3 cellular contexts compared by ENCODE assay signal in genomic region chr12:65163755-65164154, GRCh38.
TF ChIP-seq lines count a peak whose summit lies in the region.

No MANE protein-coding gene starts in this region.

TF ChIP-seq in SK-N-SH, 30 proteins besides CTCF, POLR2A, EP300 and RAD21 (continues in another document):
- TF ChIP-seq FOSL2 (IDR thresholded peaks at IDR 0.05; ENCODE audit: borderline replicate concordance, low read depth) (no peak), YY1 (IDR thresholded peaks at IDR 0.05; ENCODE audit: low read depth) (no peak), FOXM1 (IDR thresholded peaks at IDR 0.05; ENCODE audit: low read depth) (no peak), CHD2 (IDR thresholded peaks at IDR 0.05; ENCODE audit: low read length, partially characterized antibody) (no peak), GATA2 (CRISPR knock-in tag; IDR thresholded peaks at IDR 0.05) (no peak), TAF1 (IDR thresholded peaks at IDR 0.05; ENCODE audit: borderline replicate concordance, low read depth, low read length) (no peak), RFX5 (IDR thresholded peaks at IDR 0.05; ENCODE audit: low read length) (no peak), MEF2A (IDR thresholded peaks at IDR 0.05; ENCODE audit: borderline replicate concordance, low read depth) (no peak), MXI1 (IDR thresholded peaks at IDR 0.05; ENCODE audit: low read depth, low read length) (no peak), SIN3A (IDR thresholded peaks at IDR 0.05; ENCODE audit: borderline replicate concordance, low read depth, low read length) (no peak), EZH2phosphoT487 (IDR thresholded peaks at IDR 0.05; ENCODE audit: borderline replicate concordance, low read depth) (no peak), TCF12 (IDR thresholded peaks at IDR 0.05) (no peak), RXRA (IDR thresholded peaks at IDR 0.05; ENCODE audit: borderline replicate concordance, low read depth) (no peak), NRF1 (IDR thresholded peaks at IDR 0.05; ENCODE audit: low read depth, low read length) (no peak), TEAD4 (IDR thresholded peaks at IDR 0.05; ENCODE audit: borderline replicate concordance, insufficient read depth) (no peak), ZBTB33 (IDR thresholded peaks at IDR 0.05; ENCODE audit: borderline replicate concordance, low read depth) (no peak)
- TF ChIP-seq, protein P1, sequence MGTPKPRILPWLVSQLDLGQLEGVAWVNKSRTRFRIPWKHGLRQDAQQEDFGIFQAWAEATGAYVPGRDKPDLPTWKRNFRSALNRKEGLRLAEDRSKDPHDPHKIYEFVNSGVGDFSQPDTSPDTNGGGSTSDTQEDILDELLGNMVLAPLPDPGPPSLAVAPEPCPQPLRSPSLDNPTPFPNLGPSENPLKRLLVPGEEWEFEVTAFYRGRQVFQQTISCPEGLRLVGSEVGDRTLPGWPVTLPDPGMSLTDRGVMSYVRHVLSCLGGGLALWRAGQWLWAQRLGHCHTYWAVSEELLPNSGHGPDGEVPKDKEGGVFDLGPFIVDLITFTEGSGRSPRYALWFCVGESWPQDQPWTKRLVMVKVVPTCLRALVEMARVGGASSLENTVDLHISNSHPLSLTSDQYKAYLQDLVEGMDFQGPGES (IDR thresholded peaks at IDR 0.05; ENCODE audit: low read depth, low read length) = no peak
- TF ChIP-seq, protein P2, sequence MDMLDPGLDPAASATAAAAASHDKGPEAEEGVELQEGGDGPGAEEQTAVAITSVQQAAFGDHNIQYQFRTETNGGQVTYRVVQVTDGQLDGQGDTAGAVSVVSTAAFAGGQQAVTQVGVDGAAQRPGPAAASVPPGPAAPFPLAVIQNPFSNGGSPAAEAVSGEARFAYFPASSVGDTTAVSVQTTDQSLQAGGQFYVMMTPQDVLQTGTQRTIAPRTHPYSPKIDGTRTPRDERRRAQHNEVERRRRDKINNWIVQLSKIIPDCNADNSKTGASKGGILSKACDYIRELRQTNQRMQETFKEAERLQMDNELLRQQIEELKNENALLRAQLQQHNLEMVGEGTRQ (IDR thresholded peaks at IDR 0.05; ENCODE audit: borderline replicate concordance, low read depth, low read length) = no peak
- TF ChIP-seq, protein P3, sequence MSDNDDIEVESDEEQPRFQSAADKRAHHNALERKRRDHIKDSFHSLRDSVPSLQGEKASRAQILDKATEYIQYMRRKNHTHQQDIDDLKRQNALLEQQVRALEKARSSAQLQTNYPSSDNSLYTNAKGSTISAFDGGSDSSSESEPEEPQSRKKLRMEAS (IDR thresholded peaks at IDR 0.05; ENCODE audit: low read depth) = no peak

TF ChIP-seq in SK-N-SH treated with all-trans-retinoic acid at 6 μM for 48 hours, 23 proteins besides CTCF, POLR2A, EP300 and RAD21:
- no peak for TF ChIP-seq ESRRG (CRISPR knock-in tag; IDR thresholded peaks at IDR 0.05)
- TF ChIP-seq CSDC2 (CRISPR knock-in tag; IDR thresholded peaks at IDR 0.05) = no peak
- TF ChIP-seq TCF4 (CRISPR knock-in tag; IDR thresholded peaks at IDR 0.05; ENCODE audit: borderline replicate concordance) = no peak
- no peak for TF ChIP-seq ARNTL (CRISPR knock-in tag; IDR thresholded peaks at IDR 0.05; ENCODE audit: borderline replicate concordance, low read depth)
- no peak for TF ChIP-seq BACH2 (CRISPR knock-in tag; IDR thresholded peaks at IDR 0.05; ENCODE audit: borderline replicate concordance)
- TF ChIP-seq ZNF8 (CRISPR knock-in tag; IDR thresholded peaks at IDR 0.05) = no peak
- TF ChIP-seq ZFP3 (CRISPR knock-in tag; IDR thresholded peaks at IDR 0.05) = no peak
- no peak for TF ChIP-seq TOX (CRISPR knock-in tag; IDR thresholded peaks at IDR 0.05; ENCODE audit: borderline replicate concordance)
TF ChIP-seq in SK-N-SH treated with all-trans-retinoic acid at 6 μM for 48 hours: peak in this region for 0.

TF ChIP-seq in GM12878, 131 proteins besides CTCF, POLR2A, EP300 and RAD21 (continues in another document):
- TF ChIP-seq ATF7 (IDR thresholded peaks at IDR 0.05; ENCODE audit: low read depth) = peak; percentile 48
- no peak for TF ChIP-seq NR2F1 (conservative IDR thresholded peaks at IDR 0.05)
- no peak for TF ChIP-seq KLF5 (IDR thresholded peaks at IDR 0.05; ENCODE audit: partially characterized antibody)
- TF ChIP-seq MXI1 (IDR thresholded peaks at IDR 0.05; ENCODE audit: low read depth, low read length) = no peak
- TF ChIP-seq YBX1 (IDR thresholded peaks at IDR 0.05) = no peak
- TF ChIP-seq ETV6 (conservative IDR thresholded peaks at IDR 0.05 in 1 of 2, IDR thresholded peaks at IDR 0.05 in 1 of 2; ENCODE audit: borderline replicate concordance in 1 of 2, low read depth in 1 of 2) = peak in 1 of 2 experiments; percentile 39; a peak in 1 of 4 replicates
- TF ChIP-seq RAD51 (IDR thresholded peaks at IDR 0.05) = no peak
- no peak for TF ChIP-seq CHD2 (IDR thresholded peaks at IDR 0.05; ENCODE audit: borderline replicate concordance, low read depth, low read length)
- no peak for TF ChIP-seq SRF (IDR thresholded peaks at IDR 0.05; ENCODE audit: low read depth in 2 of 2, low read length in 2 of 2)
- TF ChIP-seq, protein P4, sequence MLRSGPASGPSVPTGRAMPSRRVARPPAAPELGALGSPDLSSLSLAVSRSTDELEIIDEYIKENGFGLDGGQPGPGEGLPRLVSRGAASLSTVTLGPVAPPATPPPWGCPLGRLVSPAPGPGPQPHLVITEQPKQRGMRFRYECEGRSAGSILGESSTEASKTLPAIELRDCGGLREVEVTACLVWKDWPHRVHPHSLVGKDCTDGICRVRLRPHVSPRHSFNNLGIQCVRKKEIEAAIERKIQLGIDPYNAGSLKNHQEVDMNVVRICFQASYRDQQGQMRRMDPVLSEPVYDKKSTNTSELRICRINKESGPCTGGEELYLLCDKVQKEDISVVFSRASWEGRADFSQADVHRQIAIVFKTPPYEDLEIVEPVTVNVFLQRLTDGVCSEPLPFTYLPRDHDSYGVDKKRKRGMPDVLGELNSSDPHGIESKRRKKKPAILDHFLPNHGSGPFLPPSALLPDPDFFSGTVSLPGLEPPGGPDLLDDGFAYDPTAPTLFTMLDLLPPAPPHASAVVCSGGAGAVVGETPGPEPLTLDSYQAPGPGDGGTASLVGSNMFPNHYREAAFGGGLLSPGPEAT (IDR thresholded peaks at IDR 0.05; ENCODE audit: low read depth) = no peak
- no peak for TF ChIP-seq BMI1 (IDR thresholded peaks at IDR 0.05; ENCODE audit: borderline replicate concordance)
- TF ChIP-seq, protein P1 (IDR thresholded peaks at IDR 0.05) = no peak
- no peak for TF ChIP-seq MLLT1 (IDR thresholded peaks at IDR 0.05)
- TF ChIP-seq ZNF687 (IDR thresholded peaks at IDR 0.05) = no peak
- TF ChIP-seq JUND (IDR thresholded peaks at IDR 0.05; ENCODE audit: low read depth, low read length) = no peak
- TF ChIP-seq, protein P5, sequence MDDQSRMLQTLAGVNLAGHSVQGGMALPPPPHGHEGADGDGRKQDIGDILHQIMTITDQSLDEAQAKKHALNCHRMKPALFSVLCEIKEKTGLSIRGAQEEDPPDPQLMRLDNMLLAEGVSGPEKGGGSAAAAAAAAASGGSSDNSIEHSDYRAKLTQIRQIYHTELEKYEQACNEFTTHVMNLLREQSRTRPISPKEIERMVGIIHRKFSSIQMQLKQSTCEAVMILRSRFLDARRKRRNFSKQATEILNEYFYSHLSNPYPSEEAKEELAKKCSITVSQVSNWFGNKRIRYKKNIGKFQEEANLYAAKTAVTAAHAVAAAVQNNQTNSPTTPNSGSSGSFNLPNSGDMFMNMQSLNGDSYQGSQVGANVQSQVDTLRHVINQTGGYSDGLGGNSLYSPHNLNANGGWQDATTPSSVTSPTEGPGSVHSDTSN (IDR thresholded peaks at IDR 0.05; ENCODE audit: insufficient replicate concordance, low read depth, low read length) = no peak
- no peak for TF ChIP-seq FOXK2 (IDR thresholded peaks at IDR 0.05)
- peak; percentile 44; the same call in 1 of the 2 replicates for TF ChIP-seq MTA2 (IDR thresholded peaks at IDR 0.05; ENCODE audit: low read depth)
- TF ChIP-seq MEF2A (IDR thresholded peaks at IDR 0.05; ENCODE audit: insufficient read depth, low read depth, low read length) = no peak
- no peak for TF ChIP-seq NFIC (IDR thresholded peaks at IDR 0.05; ENCODE audit: low read depth, low read length)
- TF ChIP-seq IKZF2 (IDR thresholded peaks at IDR 0.05) = peak; percentile 61 to 75; a peak in 2 of 4 replicates
- no peak for TF ChIP-seq GATAD2B (conservative IDR thresholded peaks at IDR 0.05; ENCODE audit: low read depth)
- TF ChIP-seq POLR2AphosphoS5 (IDR thresholded peaks at IDR 0.05; ENCODE audit: low read length) = no peak
- no peak for TF ChIP-seq CREB1 (IDR thresholded peaks at IDR 0.05; ENCODE audit: low read depth)
- TF ChIP-seq, protein P6, sequence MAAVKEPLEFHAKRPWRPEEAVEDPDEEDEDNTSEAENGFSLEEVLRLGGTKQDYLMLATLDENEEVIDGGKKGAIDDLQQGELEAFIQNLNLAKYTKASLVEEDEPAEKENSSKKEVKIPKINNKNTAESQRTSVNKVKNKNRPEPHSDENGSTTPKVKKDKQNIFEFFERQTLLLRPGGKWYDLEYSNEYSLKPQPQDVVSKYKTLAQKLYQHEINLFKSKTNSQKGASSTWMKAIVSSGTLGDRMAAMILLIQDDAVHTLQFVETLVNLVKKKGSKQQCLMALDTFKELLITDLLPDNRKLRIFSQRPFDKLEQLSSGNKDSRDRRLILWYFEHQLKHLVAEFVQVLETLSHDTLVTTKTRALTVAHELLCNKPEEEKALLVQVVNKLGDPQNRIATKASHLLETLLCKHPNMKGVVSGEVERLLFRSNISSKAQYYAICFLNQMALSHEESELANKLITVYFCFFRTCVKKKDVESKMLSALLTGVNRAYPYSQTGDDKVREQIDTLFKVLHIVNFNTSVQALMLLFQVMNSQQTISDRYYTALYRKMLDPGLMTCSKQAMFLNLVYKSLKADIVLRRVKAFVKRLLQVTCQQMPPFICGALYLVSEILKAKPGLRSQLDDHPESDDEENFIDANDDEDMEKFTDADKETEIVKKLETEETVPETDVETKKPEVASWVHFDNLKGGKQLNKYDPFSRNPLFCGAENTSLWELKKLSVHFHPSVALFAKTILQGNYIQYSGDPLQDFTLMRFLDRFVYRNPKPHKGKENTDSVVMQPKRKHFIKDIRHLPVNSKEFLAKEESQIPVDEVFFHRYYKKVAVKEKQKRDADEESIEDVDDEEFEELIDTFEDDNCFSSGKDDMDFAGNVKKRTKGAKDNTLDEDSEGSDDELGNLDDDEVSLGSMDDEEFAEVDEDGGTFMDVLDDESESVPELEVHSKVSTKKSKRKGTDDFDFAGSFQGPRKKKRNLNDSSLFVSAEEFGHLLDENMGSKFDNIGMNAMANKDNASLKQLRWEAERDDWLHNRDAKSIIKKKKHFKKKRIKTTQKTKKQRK (IDR thresholded peaks at IDR 0.05; ENCODE audit: low read depth, low read length) = no peak
- no peak for TF ChIP-seq SREBF2 (IDR thresholded peaks at IDR 0.05; ENCODE audit: low read length)
- TF ChIP-seq CHD1 (IDR thresholded peaks at IDR 0.05; ENCODE audit: low read depth, low read length) = no peak
- TF ChIP-seq ZNF384 (IDR thresholded peaks at IDR 0.05; ENCODE audit: borderline replicate concordance, low read depth, low read length) = no peak
- no peak for TF ChIP-seq MYC (IDR thresholded peaks at IDR 0.05; ENCODE audit: insufficient read depth, insufficient read length, insufficient replicate concordance, low read length, severe bottlenecking)
- TF ChIP-seq MTA3 (IDR thresholded peaks at IDR 0.05; ENCODE audit: borderline replicate concordance, low read length) = no peak
